In genomic region chr11:70212227-70212811, GRCh38 we compare ENCODE assay signal across 19 cellular contexts. TPM values are rescaled to one million over a fixed set of nuclear protein-coding genes. Genes with fewer than 3 reads are reported as not detected.
DNase-seq lines count a peak whose midpoint lies in the region; ATAC-seq, FAIRE-seq and TF ChIP-seq lines count a peak whose summit lies in the region.
"Had no signal": no experiment of that assay in that cellular context is flagged by ENCODE, and none has a peak within 500 bp of the region (broad histone marks: within the 10 kb centered on the region; RNA-seq: fewer than 3 reads in every experiment).

No MANE protein-coding gene starts in this region.

- intact Hi-C loops in activated T-helper 1 cell treated with anti-CD3 and anti-CD28 coated beads, Interleukin-12 subunit alpha, Interleukin-12 subunit beta, Interleukin-2, Interleukin-4 antibody, amounts not matched to agents 30 ng/mL and 10 ng/mL and 1 ng/mL, durations not matched to agents 14 hours and 24 hours and 36 hours (cut with micrococcal nuclease), result no loop called here

- peaks cover 15% of the 10 kb centered on the region for H3K4me1 Mint-ChIP-seq in activated T-helper 1 cell treated with anti-CD3 and anti-CD28 coated beads, Interleukin-12 subunit alpha, Interleukin-12 subunit beta, Interleukin-2, Interleukin-4 antibody, amounts not matched to agents 30 ng/mL and 10 ng/mL and 1 ng/mL, durations not matched to agents 14 hours and 24 hours and 36 hours (ENCODE audit: low read depth)

- ATAC-seq in foreskin keratinocyte, result no peak
- ATAC-seq: activated T-cell treated with anti-CD3 and anti-CD28 coated beads, Interleukin-2, amount 50 U/mL, for 72 hours; naive thymus-derived CD8-positive, alpha-beta T cell had no signal

- FAIRE-seq in small intestine (lab: Jason Lieb, UNC) (no peak), frontal cortex (lab: Jason Lieb, UNC) (no peak)
- FAIRE-seq: GM12892 had no signal

- peaks cover 20% of the 10 kb centered on the region for H3K36me3 Mint-ChIP-seq in activated T-helper 1 cell treated with anti-CD3 and anti-CD28 coated beads, Interleukin-12 subunit alpha, Interleukin-12 subunit beta, Interleukin-2, Interleukin-4 antibody, amounts not matched to agents 30 ng/mL and 10 ng/mL and 1 ng/mL, durations not matched to agents 14 hours and 24 hours and 36 hours (ENCODE audit: low read depth)

- no peak for TF ChIP-seq CTCF in VCaP (conservative IDR thresholded peaks at IDR 0.05)
- TF ChIP-seq CTCF in foreskin keratinocyte (conservative IDR thresholded peaks at IDR 0.05), result no peak

- H3K27ac ChIP-seq in HUES48 (ENCODE audit: low read depth, low read length) (peak overlapping the region; percentile 60), VCaP (peak overlapping the region; percentile 49; the same call in 1 of the 2 replicates), small intestine (ENCODE audit: low read depth in 1 of 2, low read length in 1 of 2) (peak overlapping the region; percentile 56 to 70), foreskin keratinocyte (no peak overlapping the region)
- H3K27ac ChIP-seq: KMS-11 had no signal

- WGBS in small intestine, 3 donors, result 15 to 47% (median 34%) methylated on average over 13 of the region's 13 CpGs

- no peak overlapping the region for H3K27ac Mint-ChIP-seq in activated T-helper 1 cell treated with anti-CD3 and anti-CD28 coated beads, Interleukin-12 subunit alpha, Interleukin-12 subunit beta, Interleukin-2, Interleukin-4 antibody, amounts not matched to agents 30 ng/mL and 10 ng/mL and 1 ng/mL, durations not matched to agents 14 hours and 24 hours and 36 hours
- H3K27ac Mint-ChIP-seq: activated T-cell treated with anti-CD3 and anti-CD28 coated beads, Interleukin-2, amount 50 U/mL, for 72 hours; T-helper 1 cell treated with Interleukin-12 subunit alpha and Interleukin-12 subunit beta and Interleukin-4 antibody, amounts not matched to agents 30 μg/mL and 1 μg/mL, for 36 hours had no signal

- H3K9me3 Mint-ChIP-seq in activated T-helper 1 cell treated with anti-CD3 and anti-CD28 coated beads, Interleukin-12 subunit alpha, Interleukin-12 subunit beta, Interleukin-2, Interleukin-4 antibody, amounts not matched to agents 30 ng/mL and 10 ng/mL and 1 ng/mL, durations not matched to agents 14 hours and 24 hours and 36 hours, result no peaks in the 10 kb centered on the region
- H3K9me3 Mint-ChIP-seq: activated T-cell treated with anti-CD3 and anti-CD28 coated beads, Interleukin-2, amount 50 U/mL, for 72 hours; naive thymus-derived CD8-positive, alpha-beta T cell; T-helper 1 cell treated with Interleukin-12 subunit alpha and Interleukin-12 subunit beta and Interleukin-4 antibody, amounts not matched to agents 30 μg/mL and 1 μg/mL, for 36 hours had no signal

- no peak overlapping the region for H3K9ac ChIP-seq in HUES48 (ENCODE audit: low read depth, low read length)
- H3K9ac ChIP-seq: KMS-11 had no signal

- no peak overlapping the region for H3K4me3 Mint-ChIP-seq in activated T-helper 1 cell treated with anti-CD3 and anti-CD28 coated beads, Interleukin-12 subunit alpha, Interleukin-12 subunit beta, Interleukin-2, Interleukin-4 antibody, amounts not matched to agents 30 ng/mL and 10 ng/mL and 1 ng/mL, durations not matched to agents 14 hours and 24 hours and 36 hours
- H3K4me3 Mint-ChIP-seq: activated T-cell treated with anti-CD3 and anti-CD28 coated beads, Interleukin-2, amount 50 U/mL, for 72 hours; T-helper 1 cell treated with Interleukin-12 subunit alpha and Interleukin-12 subunit beta and Interleukin-4 antibody, amounts not matched to agents 30 μg/mL and 1 μg/mL, for 36 hours had no signal

- H3K4me1 ChIP-seq in HUES48 (ENCODE audit: control insufficient read depth, insufficient read depth, low read length), result peaks cover 7% of the 10 kb centered on the region; the same call in 1 of the 2 replicates
- H3K4me1 ChIP-seq in small intestine (ENCODE audit: control insufficient read depth in 2 of 2, insufficient read depth in 1 of 2, low read depth in 1 of 2, low read length in 1 of 2), result peaks cover 3 to 4% of the 10 kb centered on the region in 2 donors
- no peaks in the 10 kb centered on the region for H3K4me1 ChIP-seq in foreskin keratinocyte

- H3K36me3 ChIP-seq in HUES48 (ENCODE audit: control insufficient read depth, insufficient read depth, low read length) (peaks cover 14% of the 10 kb centered on the region), small intestine (ENCODE audit: control insufficient read depth in 2 of 2, insufficient read depth in 2 of 2, low read length in 2 of 2) (no peaks in the 10 kb centered on the region)

- H3K4me3 ChIP-seq in HUES48 (ENCODE audit: low read depth, low read length) (no peak overlapping the region), small intestine (ENCODE audit: low read depth in 1 of 2, low read length in 2 of 2) (peak overlapping the region in 1 of 2 donors; percentile 49)

- DNase-seq in kidney tubule cell (ENCODE audit: low spot score) (peak; percentile 42), small intestine (peak; percentile 85), nucleus accumbens (lab: John Stamatoyannopoulos, UW) (no peak), foreskin keratinocyte (no peak), frontal cortex (ENCODE audit: low spot score in 2 of 2) (no peak)
- no peak for DNase-seq in activated T-helper 1 cell treated with anti-CD3 and anti-CD28 coated beads, Interleukin-12 subunit alpha, Interleukin-12 subunit beta, Interleukin-2, Interleukin-4 antibody, amounts not matched to agents 30 ng/mL and 10 ng/mL and 1 ng/mL, durations not matched to agents 14 hours and 24 hours and 36 hours (ENCODE audit: low spot score)
- DNase-seq: activated CD4-positive, alpha-beta T cell treated with anti-CD3 and anti-CD28 coated beads, Interleukin-2, amount 50 U/mL, for 1 hour; activated T-cell treated with anti-CD3 and anti-CD28 coated beads, Interleukin-2, amount 50 U/mL, for 72 hours; anterior cingulate cortex; dermis blood vessel endothelial cell; EL; naive thymus-derived CD8-positive, alpha-beta T cell; NCI-H1436; NCI-H510A treated with DMSO at 0.1 percent for 48 hours had no signal

- H3K27me3 ChIP-seq in HUES48 (ENCODE audit: control insufficient read depth, insufficient read depth, low read length), result no peaks in the 10 kb centered on the region
- H3K27me3 ChIP-seq in small intestine (ENCODE audit: control insufficient read depth in 2 of 2, insufficient read depth in 2 of 2, low read length in 2 of 2), result no peaks in the 10 kb centered on the region
- no peaks in the 10 kb centered on the region for H3K27me3 ChIP-seq in foreskin keratinocyte

- no peaks in the 10 kb centered on the region for H3K9me3 ChIP-seq in HUES48 (ENCODE audit: control insufficient read depth, insufficient read depth, low read length)
- no peaks in the 10 kb centered on the region for H3K9me3 ChIP-seq in small intestine (ENCODE audit: control insufficient read depth, low read depth)

- H3K27me3 Mint-ChIP-seq in activated T-helper 1 cell treated with anti-CD3 and anti-CD28 coated beads, Interleukin-12 subunit alpha, Interleukin-12 subunit beta, Interleukin-2, Interleukin-4 antibody, amounts not matched to agents 30 ng/mL and 10 ng/mL and 1 ng/mL, durations not matched to agents 14 hours and 24 hours and 36 hours (ENCODE audit: insufficient read depth), result no peaks in the 10 kb centered on the region

RNA-seq across cellular contexts. Expression of gene FADD, which starts 9.2 kb away (rescaled TPM):
- 10 to 100 TPM; 29.5 to 32.7 (median 30.6) TPM for polyA plus RNA-seq in small intestine
- 46.6 and 48.7 TPM in 2 replicates for total RNA-seq in foreskin keratinocyte
- 47.7 and 52.2 TPM in 2 replicates for polyA plus RNA-seq in foreskin keratinocyte
- total RNA-seq in activated T-helper 1 cell treated with anti-CD3 and anti-CD28 coated beads, Interleukin-12 subunit alpha, Interleukin-12 subunit beta, Interleukin-2, Interleukin-4 antibody, amounts not matched to agents 30 ng/mL and 10 ng/mL and 1 ng/mL, durations not matched to agents 14 hours and 24 hours and 36 hours, result 47.9 and 51.8 TPM in 2 replicates
- total RNA-seq in frontal cortex, result 20.0 TPM

RNA-seq across cellular contexts. Expression of gene PPFIA1, which starts 58.2 kb away (rescaled TPM):
- polyA plus RNA-seq in small intestine (10 to 100 TPM; 17.8 to 27.3 (median 23.2) TPM), foreskin keratinocyte (11.9 and 14.3 TPM in 2 replicates)
- total RNA-seq in foreskin keratinocyte (30.0 and 32.2 TPM in 2 replicates), frontal cortex (37.9 TPM)
- 56.8 and 60.3 TPM in 2 replicates for total RNA-seq in activated T-helper 1 cell treated with anti-CD3 and anti-CD28 coated beads, Interleukin-12 subunit alpha, Interleukin-12 subunit beta, Interleukin-2, Interleukin-4 antibody, amounts not matched to agents 30 ng/mL and 10 ng/mL and 1 ng/mL, durations not matched to agents 14 hours and 24 hours and 36 hours

Comparison
In these comparisons a context has a peak if more than half of its experiments do, and no peak if none do; other contexts are left out.
1. DNase-seq: peak in kidney tubule cell (single experiment) and small intestine (single experiment); none in nucleus accumbens (0 of 56), foreskin keratinocyte (0 of 2), activated T-helper 1 cell treated with anti-CD3 and anti-CD28 coated beads, Interleukin-12 subunit alpha, Interleukin-12 subunit beta, Interleukin-2, Interleukin-4 antibody, amounts not matched to agents 30 ng/mL and 10 ng/mL and 1 ng/mL, durations not matched to agents 14 hours and 24 hours and 36 hours (single experiment) and frontal cortex (0 of 2).